In genomic region chr5:63726491-63726890, GRCh38 we compare ENCODE assay signal across 20 cellular contexts.
DNase-seq lines count a peak whose midpoint lies in the region; ATAC-seq and TF ChIP-seq lines count a peak whose summit lies in the region.
"Had no signal": no experiment of that assay in that cellular context is flagged by ENCODE, and none has a peak within 500 bp of the region (broad histone marks: within the 10 kb centered on the region; RNA-seq: fewer than 3 reads in every experiment).

No MANE protein-coding gene starts in this region.

- H3K9me3 ChIP-seq in MM.1S (replicated peaks; ENCODE audit: insufficient read depth, low read length) (no peaks in the 10 kb centered on the region), trophoblast cell (ENCODE audit: insufficient read depth, low read depth, low read length) (no peaks in the 10 kb centered on the region)
- H3K9me3 ChIP-seq: lower lobe of right lung, SJSA1 had no signal

- H3K4me3 ChIP-seq in MM.1S (ENCODE audit: low read length) (no peak overlapping the region), trophoblast cell (ENCODE audit: low read depth, low read length) (no peak overlapping the region)
- H3K4me3 ChIP-seq: lower lobe of right lung, SJSA1 had no signal

- H4K91ac ChIP-seq in trophoblast cell (ENCODE audit: low read depth, low read length), result no peak overlapping the region

- no peaks in the 10 kb centered on the region; the same call in 1 of the 2 replicates for H3K4me1 ChIP-seq in MM.1S (ENCODE audit: low read length)
- H3K4me1 ChIP-seq in trophoblast cell (ENCODE audit: control insufficient read depth in 1 of 2, insufficient read depth in 2 of 2, low read length in 2 of 2), result no peaks in the 10 kb centered on the region
- H3K4me1 ChIP-seq: lower lobe of right lung, SJSA1 had no signal

- TF ChIP-seq CTCF in MM.1S (IDR thresholded peaks at IDR 0.05; ENCODE audit: low read length), result no peak

- no peak overlapping the region for H4K8ac ChIP-seq in trophoblast cell (ENCODE audit: low read depth, low read length)

- no peaks in the 10 kb centered on the region for H3K79me1 ChIP-seq in trophoblast cell (ENCODE audit: low read length)

- no peaks in the 10 kb centered on the region for H3K27me3 ChIP-seq in MM.1S (replicated peaks; ENCODE audit: insufficient read depth, low read length)
- no peaks in the 10 kb centered on the region for H3K27me3 ChIP-seq in trophoblast cell (ENCODE audit: insufficient read depth, low read length)
- H3K27me3 ChIP-seq: SJSA1 had no signal

- no peaks in the 10 kb centered on the region for H3K36me3 ChIP-seq in MM.1S (replicated peaks; ENCODE audit: insufficient read depth, low read length)
- H3K36me3 ChIP-seq in trophoblast cell (ENCODE audit: control insufficient read depth in 1 of 2, insufficient read depth in 2 of 2, low read length in 2 of 2), result no peaks in the 10 kb centered on the region
- H3K36me3 ChIP-seq: lower lobe of right lung, SJSA1 had no signal

- H3K79me2 ChIP-seq in MM.1S (ENCODE audit: low read length), result no peaks in the 10 kb centered on the region
- no peaks in the 10 kb centered on the region for H3K79me2 ChIP-seq in trophoblast cell (ENCODE audit: control insufficient read depth, insufficient read depth, low read length, poor library complexity)

- no peak overlapping the region for H3K27ac ChIP-seq in MM.1S (ENCODE audit: low read length)
- no peak overlapping the region for H3K27ac ChIP-seq in trophoblast cell (ENCODE audit: low read depth, low read length)
- H3K27ac ChIP-seq: KMS-11, lower lobe of right lung, SJSA1 had no signal

- H4K12ac ChIP-seq in trophoblast cell (ENCODE audit: low read depth, low read length), result no peak overlapping the region

- H3K14ac ChIP-seq in trophoblast cell (ENCODE audit: low read length), result no peak overlapping the region

- no peak overlapping the region for H3K4ac ChIP-seq in trophoblast cell (ENCODE audit: low read depth, low read length)

- H2BK5ac ChIP-seq in trophoblast cell (ENCODE audit: low read depth, low read length, poor library complexity), result no peak overlapping the region

- H2BK12ac ChIP-seq in trophoblast cell (ENCODE audit: low read length), result no peak overlapping the region

- WGBS in trophoblast cell (ENCODE audit: extremely low coverage, insufficient coverage, insufficient read length), result no CpG with 5 or more reads among the region's 2 CpGs

- H2AK5ac ChIP-seq in trophoblast cell (ENCODE audit: low read length), result no peak overlapping the region

- H3K9ac ChIP-seq in MM.1S (ENCODE audit: low read length) (no peak overlapping the region), trophoblast cell (ENCODE audit: low read length) (no peak overlapping the region)
- H3K9ac ChIP-seq: KMS-11 had no signal

- H3K9me2 ChIP-seq in MM.1S (replicated peaks; ENCODE audit: insufficient read depth, low read length), result no peaks in the 10 kb centered on the region

- no peaks in the 10 kb centered on the region for H4K20me1 ChIP-seq in MM.1S (ENCODE audit: insufficient read depth, low read length)

- H3K18ac ChIP-seq in trophoblast cell (ENCODE audit: low read length), result no peak overlapping the region

- peak; percentile 83 for ATAC-seq in GM18870 (IDR thresholded peaks at IDR 0.05; ENCODE audit: unreplicated experiment)
- peak; percentile 58 for ATAC-seq in GM21576 (IDR thresholded peaks at IDR 0.05; ENCODE audit: unreplicated experiment)
- ATAC-seq in HG03095 (IDR thresholded peaks at IDR 0.05; ENCODE audit: unreplicated experiment), result peak; percentile 68
- ATAC-seq: activated naive CD8-positive, alpha-beta T cell treated with anti-CD3 and anti-CD28 coated beads, Interleukin-2, amount 50 U/mL, for 24 hours; activated T-cell treated with anti-CD3 and anti-CD28 coated beads, Interleukin-2, amount 50 U/mL, for 4 hours; HCT116; lower lobe of right lung; natural killer cell had no signal

- H3K4me2 ChIP-seq in MM.1S (ENCODE audit: low read depth, low read length) (no peak overlapping the region), trophoblast cell (ENCODE audit: low read length) (no peak overlapping the region)
- H3K4me2 ChIP-seq: KMS-11 had no signal

- no peaks in the 10 kb centered on the region for H3F3A ChIP-seq in MM.1S (ENCODE audit: insufficient read depth, low read length)

- DNase-seq in MM.1S (peak; percentile 29), AG08395 (ENCODE audit: low spot score) (no peak), trophoblast cell (no peak)
- no peak for DNase-seq in activated CD4-positive, alpha-beta T cell treated with anti-CD3 and anti-CD28 coated beads for 48 hours
- no peak for DNase-seq in activated CD4-positive, alpha-beta T cell treated with anti-CD3 and anti-CD28 coated beads, Interleukin-2, amount 50 U/mL, for 4 hours
- DNase-seq: activated CD4-positive, alpha-beta T cell treated with anti-CD3 and anti-CD28 coated beads for 4 hours; activated naive CD8-positive, alpha-beta T cell treated with anti-CD3 and anti-CD28 coated beads, Interleukin-2, amount 50 U/mL, for 24 hours; activated T-cell treated with anti-CD3 and anti-CD28 coated beads, Interleukin-2, amount 50 U/mL, for 4 hours; cerebellar nuclear complex; foreskin melanocyte; lower lobe of right lung; natural killer cell; NCI-H1417 treated with DMSO at 0.1 percent for 48 hours; NCI-H226 had no signal

- H2BK120ac ChIP-seq in trophoblast cell (ENCODE audit: insufficient read depth, low read length, poor library complexity), result no peak overlapping the region

- H3K23ac ChIP-seq in trophoblast cell (ENCODE audit: low read length), result no peak overlapping the region

- H2AFZ ChIP-seq in MM.1S (ENCODE audit: low read length), result no peak overlapping the region; the same call in 1 of the 2 replicates
- no peak overlapping the region for H2AFZ ChIP-seq in trophoblast cell (ENCODE audit: insufficient read depth, low read length, poor library complexity)
